In genomic region chr6:41027251-41027650, GRCh38 we compare ENCODE assay signal across 9 cellular contexts. TPM values are rescaled to one million over a fixed set of nuclear protein-coding genes. Genes with fewer than 3 reads are reported as not detected.
DNase-seq lines count a peak whose midpoint lies in the region; ATAC-seq, FAIRE-seq and TF ChIP-seq lines count a peak whose summit lies in the region.
"Had no signal": no experiment of that assay in that cellular context is flagged by ENCODE, and none has a peak within 500 bp of the region (broad histone marks: within the 10 kb centered on the region; RNA-seq: fewer than 3 reads in every experiment).

No MANE protein-coding gene starts in this region.

- TF ChIP-seq POLR2A in A549 (IDR thresholded peaks at IDR 0.05; ENCODE audit: low read length) (no peak), K562 (conservative IDR thresholded peaks at IDR 0.05) (no peak)

- no peaks in the 10 kb centered on the region for H3K79me2 ChIP-seq in K562 (ENCODE audit: control insufficient read depth, insufficient read depth, low read length)

- intact Hi-C loops in K562 (cut with micrococcal nuclease): loop anchor here (1.0 to 10.0 kb wide), 4 partner anchors 40 to 700 kb away; no protein-coding TSS in a partner anchor

- DNase-seq in A549 (ENCODE audit: low read depth in 1 of 2, low spot score in 1 of 2) (no peak), K562 (ENCODE audit: extremely low read depth in 1 of 4, low spot score in 3 of 4) (no peak), NCI-H82 treated with DMSO at 0.1 percent for 48 hours (lab: John Stamatoyannopoulos, UW; ENCODE audit: unreplicated experiment) (no peak), DMS 273 treated with DMSO at 0.1 percent for 48 hours (lab: John Stamatoyannopoulos, UW) (no peak), COLO668 (lab: John Stamatoyannopoulos, UW; ENCODE audit: unreplicated experiment) (no peak)

- TSS peak; percentile 34 for BruUV-seq in K562 (replicated peaks; lab: Mats Ljungman, UMichigan)

- POLR2A ChIA-PET in A549 (lab: Yijun Ruan, JAX): no interaction called here
- POLR2A ChIA-PET in HEK293 (lab: Yijun Ruan, JAX): interaction anchor here (0.9 to 1.3 kb wide), 3 partner anchors 15 to 182 kb away, joined by 3 to 4 read pairs (median 3); partner anchors contain the start of gene TSPO2
- POLR2A ChIA-PET in K562 (lab: Yijun Ruan, JAX): interaction anchor here (0.6 to 1.3 kb wide), 5 partner anchors 18 to 165 kb away, joined by 3 to 6 read pairs (median 3); no protein-coding TSS in a partner anchor

- in situ Hi-C loops in K562 (cut with MboI): loop anchor here (25.0 kb wide), 1 partner anchor 1665 kb away; no protein-coding TSS in a partner anchor

- peaks cover 13 to 15% of the 10 kb centered on the region in 2 experiments; a peak in 4 of 5 replicates for H3K27me3 ChIP-seq in K562 (ENCODE audit: control insufficient read depth in 2 of 2, insufficient read depth in 2 of 2, low read length in 2 of 2)
- no peaks in the 10 kb centered on the region for H3K27me3 ChIP-seq in mucosa of stomach (ENCODE audit: control insufficient read depth, insufficient read depth, low read length)

- H3K9ac ChIP-seq in K562 (ENCODE audit: insufficient read depth in 1 of 2, low read depth in 2 of 2, low read length in 2 of 2): peak overlapping the region in 1 of 2 experiments; percentile 88; a peak in 2 of 4 replicates
- no peak overlapping the region for H3K9ac ChIP-seq in mucosa of stomach (ENCODE audit: low read length)

- ATAC-seq in A549 (no peak), K562 (no peak), GM21381 (IDR thresholded peaks at IDR 0.05; ENCODE audit: unreplicated experiment) (no peak)

- no peak for TF ChIP-seq RAD21 in A549 (conservative IDR thresholded peaks at IDR 0.05 in 1 of 2, IDR thresholded peaks at IDR 0.05 in 1 of 2)
- no peak for TF ChIP-seq RAD21 in K562 (CRISPR knock-in tag; conservative IDR thresholded peaks at IDR 0.05 in 1 of 2, IDR thresholded peaks at IDR 0.05 in 1 of 2)

- peak overlapping the region; percentile 67 to 85 for H3K27ac ChIP-seq in A549
- no peak overlapping the region for H3K27ac ChIP-seq in HEK293 (ENCODE audit: extremely low read depth, low read depth, low read length)
- H3K27ac ChIP-seq in K562 (ENCODE audit: extremely low read depth, low read depth, low read length): no peak overlapping the region

- TF ChIP-seq CTCF in A549 (IDR thresholded peaks at IDR 0.05) (no peak), HEK293 (tag by site-specific recombination; IDR thresholded peaks at IDR 0.05) (no peak), K562 (IDR thresholded peaks at IDR 0.05 in 2 of 3, conservative IDR thresholded peaks at IDR 0.05 in 1 of 3; ENCODE audit: insufficient read depth in 2 of 3, low read depth in 1 of 3, low read length in 3 of 3) (no peak)

- H3K4me2 ChIP-seq in A549: peak overlapping the region; percentile 62
- peak overlapping the region; percentile 83 for H3K4me2 ChIP-seq in K562 (ENCODE audit: insufficient read depth, low read length)

- H3K4me1 ChIP-seq in A549 (peaks cover 23% of the 10 kb centered on the region), HEK293 (ENCODE audit: control insufficient read depth, insufficient read depth, low read length) (peaks cover 10% of the 10 kb centered on the region), K562 (replicated peaks in 1 of 2; ENCODE audit: control insufficient read depth in 2 of 2, insufficient read depth in 2 of 2, low read length in 2 of 2) (peaks cover 0 to 13% of the 10 kb centered on the region in 2 experiments; a peak in 4 of 5 replicates), mucosa of stomach (ENCODE audit: control insufficient read depth, insufficient read depth, low read length) (peaks cover 35% of the 10 kb centered on the region)

- H4K20me1 ChIP-seq in K562 (replicated peaks; ENCODE audit: control insufficient read depth, insufficient read depth, low read length): no peaks in the 10 kb centered on the region

- H3K9me1 ChIP-seq in K562 (ENCODE audit: control insufficient read depth, insufficient read depth, low read length): no peaks in the 10 kb centered on the region

- peak overlapping the region; percentile 17; the same call in 1 of the 3 replicates for H3K4me3 ChIP-seq in A549
- H3K4me3 ChIP-seq in HEK293 (ENCODE audit: low read depth, low read length): peak overlapping the region; percentile 41
- 0 out of 2 replicates have a peak overlapping the region, but pooled peaks have one; percentile 10 for H3K4me3 ChIP-seq in K562
- H3K4me3 ChIP-seq in mucosa of stomach (ENCODE audit: low read length): peak overlapping the region; percentile 14

- H3K9me3 ChIP-seq in A549: no peaks in the 10 kb centered on the region
- H3K9me3 ChIP-seq in HEK293 (ENCODE audit: control insufficient read depth, insufficient read depth, low read depth, low read length): no peaks in the 10 kb centered on the region
- H3K9me3 ChIP-seq in K562 (replicated peaks; ENCODE audit: control insufficient read depth, insufficient read depth, low read depth, low read length): no peaks in the 10 kb centered on the region
- H3K9me3 ChIP-seq in mucosa of stomach (ENCODE audit: control insufficient read depth, low read length): no peaks in the 10 kb centered on the region

- peak overlapping the region; percentile 97 for H2AFZ ChIP-seq in K562 (ENCODE audit: low read depth, low read length)

- no peak for TF ChIP-seq EP300 in A549 (IDR thresholded peaks at IDR 0.05)
- no peak for TF ChIP-seq EP300 in K562 (IDR thresholded peaks at IDR 0.05; ENCODE audit: low read length)

- CTCF ChIA-PET in A549 (lab: Yijun Ruan, JAX): interaction anchor here (0.7 to 8.0 kb wide), 29 partner anchors 9 to 477 kb away, joined by 3 to 71 read pairs (median 6); partner anchors contain the start of gene TSPO2
- CTCF ChIA-PET in HEK293 (lab: Yijun Ruan, JAX): interaction anchor here (0.5 to 11.0 kb wide), 46 partner anchors 8 to 1602 kb away, joined by 3 to 146 read pairs (median 4); partner anchors contain the start of genes LRFN2, TSPO2 and UNC5CL
- CTCF ChIA-PET in K562 (lab: Yijun Ruan, JAX; ENCODE audit: low intra/inter-chr PET ratio): interaction anchor here (1.8 to 2.1 kb wide), 2 partner anchors 21 to 132 kb away, joined by 9 to 10 read pairs; no protein-coding TSS in a partner anchor

- FAIRE-seq in A549 (lab: Jason Lieb, UNC): no peak
- FAIRE-seq in K562 (lab: Jason Lieb, UNC): no peak

- H3K36me3 ChIP-seq in HEK293 (ENCODE audit: control insufficient read depth in 2 of 2, insufficient read depth in 1 of 2, low read length in 2 of 2): no peaks in the 10 kb centered on the region
- no peaks in the 10 kb centered on the region for H3K36me3 ChIP-seq in K562 (ENCODE audit: control insufficient read depth, insufficient read depth, low read length)
- H3K36me3 ChIP-seq in mucosa of stomach (ENCODE audit: control insufficient read depth, insufficient read depth, low read length): peaks cover 10% of the 10 kb centered on the region

- 56% methylated on average over 5 of the region's 5 CpGs for WGBS in A549 (ENCODE audit: missing lambda C conversion rate)
- WGBS in K562 (ENCODE audit: insufficient coverage, low coverage, missing lambda C conversion rate): 24% methylated on average over 5 of the region's 5 CpGs

RNA-seq across cellular contexts. Expression of gene UNC5CL, which starts 11.8 kb away (rescaled TPM):
- polyA plus RNA-seq in A549 (2011; rRNA removed) (2.2 and 2.8 TPM in 2 replicates), A549 (2017; fragmentation: RNase III; extraction: RNeasy Plus Mini Kit Qiagen cat#74134 plus additional on column Dnase treatment) (0.79 to 1.2 TPM (median 1.1 TPM) in 3 replicates), K562 (2011; rRNA removed) (0.82 and 1.7 TPM in 2 replicates), K562 (2014; fragmentation: Illumina TruSeq; extraction: Trizol) (0.59 and 0.80 TPM in 2 replicates), K562 (2014; fragmentation: Nextera tagmentation; extraction: Ambion mirVana) (under 1 TPM in 1 of 2 experiments, not detected in 1; 0.07 TPM), K562 (2014; rRNA removed) (1.8 TPM in 2 replicates)
- polyA plus RNA-seq in A549 (2012; cell fraction: cytosol; rRNA removed): 1.2 and 1.5 TPM in 2 replicates
- polyA plus RNA-seq in A549 (2012; cell fraction: nucleus; rRNA removed): 5.2 and 6.2 TPM in 2 replicates
- 1.2 and 1.3 TPM in 2 replicates for polyA minus RNA-seq in A549 (2011; rRNA and poly(A)+ RNA removed)
- 2.7 and 3.1 TPM in 2 replicates for total RNA-seq in K562 (2011; cell fraction: chromatin; rRNA removed; ENCODE audit: low replicate concordance)
- total RNA-seq in K562 (2011; cell fraction: nucleolus; rRNA removed): 1.6 and 2.0 TPM in 2 replicates
- total RNA-seq in K562 (2011; cell fraction: nucleoplasm; rRNA removed): 2.5 and 3.7 TPM in 2 replicates
- total RNA-seq in K562 (2014; rRNA removed) (0.33 and 0.95 TPM in 2 replicates), K562 (2014; rRNA removed; fragmentation: Illumina TruSeq; extraction: Trizol) (0.35 and 0.40 TPM in 2 replicates), K562 (2015; rRNA removed; fragmentation: Illumina TruSeq; extraction: Trizol) (0.33 and 0.53 TPM in 2 replicates), K562 (2021) (0.64 and 0.78 TPM in 2 replicates)
- 0.72 and 1.2 TPM in 2 replicates for polyA plus RNA-seq in K562 (2011; cell fraction: cytosol; rRNA removed)
- 7.8 and 9.9 TPM in 2 replicates for polyA plus RNA-seq in K562 (2011; cell fraction: nucleus; rRNA removed)
- 0.70 and 2.4 TPM in 2 replicates for polyA plus RNA-seq in K562 (2012)
- 0.21 and 0.39 TPM in 2 replicates for polyA minus RNA-seq in K562 (2011; rRNA and poly(A)+ RNA removed)
- not detected in 2 replicates for polyA minus RNA-seq in K562 (2011; cell fraction: cytosol; rRNA and poly(A)+ RNA removed)
- polyA minus RNA-seq in K562 (2011; cell fraction: nucleus; rRNA and poly(A)+ RNA removed): 1.5 and 2.4 TPM in 2 replicates

RNA-seq across cellular contexts. Expression of gene TSPO2, which starts 15.0 kb away (rescaled TPM):
- not detected in 2 replicates for polyA plus RNA-seq in A549 (2011; rRNA removed)
- polyA plus RNA-seq in A549 (2012; cell fraction: cytosol; rRNA removed): 0.08 and 0.17 TPM in 2 replicates
- polyA plus RNA-seq in A549 (2012; cell fraction: nucleus; rRNA removed): not detected in 2 replicates
- not detected in 3 replicates for polyA plus RNA-seq in A549 (2017; fragmentation: RNase III; extraction: RNeasy Plus Mini Kit Qiagen cat#74134 plus additional on column Dnase treatment)
- polyA minus RNA-seq in A549 (2011; rRNA and poly(A)+ RNA removed): not detected in 2 replicates
- total RNA-seq in K562 (2011; cell fraction: chromatin; rRNA removed; ENCODE audit: low replicate concordance): not detected in 2 replicates
- total RNA-seq in K562 (2011; cell fraction: nucleolus; rRNA removed): not detected in 2 replicates
- not detected in 2 replicates for total RNA-seq in K562 (2011; cell fraction: nucleoplasm; rRNA removed)
- not detected in 2 replicates for total RNA-seq in K562 (2014; rRNA removed)
- not detected in 2 replicates for total RNA-seq in K562 (2014; rRNA removed; fragmentation: Illumina TruSeq; extraction: Trizol)
- not detected in 2 replicates for total RNA-seq in K562 (2015; rRNA removed; fragmentation: Illumina TruSeq; extraction: Trizol)
- total RNA-seq in K562 (2021): not detected in 2 replicates
- polyA plus RNA-seq in K562 (2011; rRNA removed): 0.12 TPM in 1 of 2 replicates, not detected in the other
- polyA plus RNA-seq in K562 (2011; cell fraction: cytosol; rRNA removed): not detected in 2 replicates
- polyA plus RNA-seq in K562 (2011; cell fraction: nucleus; rRNA removed): not detected in 2 replicates
- polyA plus RNA-seq in K562 (2012): 0.19 TPM in 1 of 2 replicates, not detected in the other
- polyA plus RNA-seq in K562 (2014; fragmentation: Illumina TruSeq; extraction: Trizol): not detected in 2 replicates
- polyA plus RNA-seq in K562 (2014; fragmentation: Nextera tagmentation; extraction: Ambion mirVana): not detected
- not detected in 2 replicates for polyA plus RNA-seq in K562 (2014; rRNA removed)
- polyA minus RNA-seq in K562 (2011; rRNA and poly(A)+ RNA removed): not detected in 2 replicates
- polyA minus RNA-seq in K562 (2011; cell fraction: cytosol; rRNA and poly(A)+ RNA removed): not detected in 2 replicates
- not detected in 2 replicates for polyA minus RNA-seq in K562 (2011; cell fraction: nucleus; rRNA and poly(A)+ RNA removed)
- total RNA-seq: T-helper 2 cell treated with Interferon-gamma antibody and Interleukin-4, amounts not matched to agents 100 ng/mL and 5 ng/mL, for 36 hours had no signal

RNA-seq across cellular contexts. Expression of gene APOBEC2, which starts 25.8 kb away (rescaled TPM):
- polyA plus RNA-seq in A549 (2011; rRNA removed) (not detected in 2 replicates), A549 (2017; fragmentation: RNase III; extraction: RNeasy Plus Mini Kit Qiagen cat#74134 plus additional on column Dnase treatment) (not detected in 3 replicates), K562 (2011; rRNA removed) (not detected in 2 replicates), K562 (2014; fragmentation: Illumina TruSeq; extraction: Trizol) (not detected in 2 replicates), K562 (2014; fragmentation: Nextera tagmentation; extraction: Ambion mirVana) (1 to 10 TPM in 1 of 2 experiments, under 1 TPM in 1; 0.25 to 1.6 TPM), K562 (2014; rRNA removed) (not detected in 2 replicates)
- not detected in 2 replicates for polyA plus RNA-seq in A549 (2012; cell fraction: cytosol; rRNA removed)
- not detected in 2 replicates for polyA plus RNA-seq in A549 (2012; cell fraction: nucleus; rRNA removed)
- polyA minus RNA-seq in A549 (2011; rRNA and poly(A)+ RNA removed): not detected in 2 replicates
- total RNA-seq in K562 (2011; cell fraction: chromatin; rRNA removed; ENCODE audit: low replicate concordance): not detected in 2 replicates
- not detected in 2 replicates for total RNA-seq in K562 (2011; cell fraction: nucleolus; rRNA removed)
- total RNA-seq in K562 (2011; cell fraction: nucleoplasm; rRNA removed): not detected in 2 replicates
- total RNA-seq in K562 (2014; rRNA removed) (not detected in 2 replicates), K562 (2014; rRNA removed; fragmentation: Illumina TruSeq; extraction: Trizol) (not detected in 2 replicates), K562 (2015; rRNA removed; fragmentation: Illumina TruSeq; extraction: Trizol) (not detected in 2 replicates), K562 (2021) (not detected in 2 replicates)
- not detected in 2 replicates for polyA plus RNA-seq in K562 (2011; cell fraction: cytosol; rRNA removed)
- not detected in 2 replicates for polyA plus RNA-seq in K562 (2011; cell fraction: nucleus; rRNA removed)
- polyA plus RNA-seq in K562 (2012): 0.10 and 0.61 TPM in 2 replicates
- polyA minus RNA-seq in K562 (2011; rRNA and poly(A)+ RNA removed): not detected in 2 replicates
- not detected in 2 replicates for polyA minus RNA-seq in K562 (2011; cell fraction: cytosol; rRNA and poly(A)+ RNA removed)
- polyA minus RNA-seq in K562 (2011; cell fraction: nucleus; rRNA and poly(A)+ RNA removed): not detected in 2 replicates
- total RNA-seq: T-helper 2 cell treated with Interferon-gamma antibody and Interleukin-4, amounts not matched to agents 100 ng/mL and 5 ng/mL, for 36 hours had no signal

RNA-seq across cellular contexts. Expression of gene OARD1, which starts 44.9 kb away (rescaled TPM):
- polyA plus RNA-seq in A549 (2011; rRNA removed): 15.6 and 21.4 TPM in 2 replicates
- polyA plus RNA-seq in A549 (2012; cell fraction: cytosol; rRNA removed): 4.8 and 5.1 TPM in 2 replicates
- polyA plus RNA-seq in A549 (2012; cell fraction: nucleus; rRNA removed): 4.8 and 6.1 TPM in 2 replicates
- 26.2 to 28.5 TPM (median 26.4 TPM) in 3 replicates for polyA plus RNA-seq in A549 (2017; fragmentation: RNase III; extraction: RNeasy Plus Mini Kit Qiagen cat#74134 plus additional on column Dnase treatment)
- 6.2 and 7.8 TPM in 2 replicates for polyA minus RNA-seq in A549 (2011; rRNA and poly(A)+ RNA removed)
- 23.6 and 48.3 TPM in 2 replicates for total RNA-seq in K562 (2011; cell fraction: chromatin; rRNA removed; ENCODE audit: low replicate concordance)
- 21.2 and 21.8 TPM in 2 replicates for total RNA-seq in K562 (2011; cell fraction: nucleolus; rRNA removed)
- 38.5 and 60.6 TPM in 2 replicates for total RNA-seq in K562 (2011; cell fraction: nucleoplasm; rRNA removed)
- 32.7 and 49.3 TPM in 2 replicates for total RNA-seq in K562 (2014; rRNA removed)
- total RNA-seq in K562 (2014; rRNA removed; fragmentation: Illumina TruSeq; extraction: Trizol): 61.1 and 63.2 TPM in 2 replicates
- total RNA-seq in K562 (2015; rRNA removed; fragmentation: Illumina TruSeq; extraction: Trizol): 56.2 and 60.8 TPM in 2 replicates
- 43.4 and 47.1 TPM in 2 replicates for total RNA-seq in K562 (2021)
- 38.4 and 45.7 TPM in 2 replicates for polyA plus RNA-seq in K562 (2011; rRNA removed)
- polyA plus RNA-seq in K562 (2011; cell fraction: cytosol; rRNA removed): 9.3 and 22.8 TPM in 2 replicates
- 22.4 and 26.7 TPM in 2 replicates for polyA plus RNA-seq in K562 (2011; cell fraction: nucleus; rRNA removed)
- 51.9 and 66.7 TPM in 2 replicates for polyA plus RNA-seq in K562 (2012)
- 63.2 and 65.8 TPM in 2 replicates for polyA plus RNA-seq in K562 (2014; fragmentation: Illumina TruSeq; extraction: Trizol)
- polyA plus RNA-seq in K562 (2014; fragmentation: Nextera tagmentation; extraction: Ambion mirVana): 10 to 100 TPM; 79.6 to 88.3 TPM
- 70.3 and 71.6 TPM in 2 replicates for polyA plus RNA-seq in K562 (2014; rRNA removed)
- 35.1 and 49.4 TPM in 2 replicates for polyA minus RNA-seq in K562 (2011; rRNA and poly(A)+ RNA removed)
- 7.8 and 10.4 TPM in 2 replicates for polyA minus RNA-seq in K562 (2011; cell fraction: cytosol; rRNA and poly(A)+ RNA removed)
- polyA minus RNA-seq in K562 (2011; cell fraction: nucleus; rRNA and poly(A)+ RNA removed): 35.0 and 66.5 TPM in 2 replicates

RNA-seq across cellular contexts. Expression of gene NFYA, which starts 45.5 kb away (rescaled TPM):
- polyA plus RNA-seq in A549 (2011; rRNA removed) (11.2 and 19.2 TPM in 2 replicates), A549 (2017; fragmentation: RNase III; extraction: RNeasy Plus Mini Kit Qiagen cat#74134 plus additional on column Dnase treatment) (15.7 to 17.0 TPM (median 16.2 TPM) in 3 replicates), K562 (2011; rRNA removed) (21.8 and 25.1 TPM in 2 replicates), K562 (2014; fragmentation: Illumina TruSeq; extraction: Trizol) (31.2 and 37.1 TPM in 2 replicates), K562 (2014; fragmentation: Nextera tagmentation; extraction: Ambion mirVana) (10 to 100 TPM in 1 of 2 experiments, 1 to 10 TPM in 1; 7.3 to 10.1 TPM), K562 (2014; rRNA removed) (21.9 and 22.7 TPM in 2 replicates)
- 5.3 and 7.1 TPM in 2 replicates for polyA plus RNA-seq in A549 (2012; cell fraction: cytosol; rRNA removed)
- 5.1 and 5.3 TPM in 2 replicates for polyA plus RNA-seq in A549 (2012; cell fraction: nucleus; rRNA removed)
- 39.9 and 41.1 TPM in 2 replicates for polyA minus RNA-seq in A549 (2011; rRNA and poly(A)+ RNA removed)
- total RNA-seq in K562 (2011; cell fraction: chromatin; rRNA removed; ENCODE audit: low replicate concordance): 14.4 and 20.1 TPM in 2 replicates
- 8.7 and 9.7 TPM in 2 replicates for total RNA-seq in K562 (2011; cell fraction: nucleolus; rRNA removed)
- 11.2 and 12.9 TPM in 2 replicates for total RNA-seq in K562 (2011; cell fraction: nucleoplasm; rRNA removed)
- total RNA-seq in K562 (2014; rRNA removed) (18.6 and 23.8 TPM in 2 replicates), K562 (2014; rRNA removed; fragmentation: Illumina TruSeq; extraction: Trizol) (19.2 and 20.4 TPM in 2 replicates), K562 (2015; rRNA removed; fragmentation: Illumina TruSeq; extraction: Trizol) (24.4 and 26.6 TPM in 2 replicates), K562 (2021) (24.3 and 27.4 TPM in 2 replicates)
- polyA plus RNA-seq in K562 (2011; cell fraction: cytosol; rRNA removed): 24.0 and 24.5 TPM in 2 replicates
- 31.2 and 32.0 TPM in 2 replicates for polyA plus RNA-seq in K562 (2011; cell fraction: nucleus; rRNA removed)
- 18.8 and 30.1 TPM in 2 replicates for polyA plus RNA-seq in K562 (2012)
- polyA minus RNA-seq in K562 (2011; rRNA and poly(A)+ RNA removed): 51.8 and 65.3 TPM in 2 replicates
- 24.0 and 33.8 TPM in 2 replicates for polyA minus RNA-seq in K562 (2011; cell fraction: cytosol; rRNA and poly(A)+ RNA removed)
- 11.7 and 20.1 TPM in 2 replicates for polyA minus RNA-seq in K562 (2011; cell fraction: nucleus; rRNA and poly(A)+ RNA removed)

Comparison
In these comparisons a context has a peak if more than half of its experiments do, and no peak if none do; other contexts are left out.
1. H3K27ac ChIP-seq: peak in A549 (2 of 2); none in HEK293 (single experiment) and K562 (single experiment).
2. Peak in every context shown above with its lines, with median percentiles within 50 percentile points of each other: H3K4me3 ChIP-seq.